7 cellular contexts compared by ENCODE assay signal in the genomic region with DNA sequence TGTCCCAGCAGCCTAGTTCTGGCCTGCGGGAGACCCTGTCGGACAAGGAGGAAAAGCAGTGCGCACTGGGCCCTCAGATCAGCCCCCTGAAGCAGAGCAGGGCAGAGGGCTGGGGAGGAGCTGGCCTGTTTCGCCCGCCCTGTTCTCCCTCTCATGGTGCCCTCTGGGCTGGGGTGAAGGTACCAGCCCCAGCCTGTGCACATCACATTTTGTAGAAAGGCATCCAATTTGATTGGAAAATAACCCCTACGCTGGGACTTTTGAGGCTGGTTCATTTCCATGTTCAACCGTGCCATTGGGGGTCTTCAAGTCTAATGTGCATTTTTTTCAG. TPM values are rescaled to one million over a fixed set of nuclear protein-coding genes. Genes with fewer than 3 reads are reported as not detected.
DNase-seq lines count a peak whose midpoint lies in the region; ATAC-seq and TF ChIP-seq lines count a peak whose summit lies in the region.

No MANE protein-coding gene starts in this region.

- H3K79me2 ChIP-seq in SU-DHL-6 (ENCODE audit: insufficient read depth, low read length) = peaks cover 39% of the 10 kb centered on the region

- H3K9me2 ChIP-seq in SU-DHL-6 (replicated peaks; ENCODE audit: insufficient read depth, low read length) = no peaks in the 10 kb centered on the region

- WGBS in heart right ventricle, 2 donors = 29 to 32% methylated on average over 7 of the region's 7 CpGs
- WGBS in spleen, 5 donors = 31 to 40% (median 31%) methylated on average over 7 of the region's 7 CpGs

- H3K27ac ChIP-seq in HEK293 (ENCODE audit: extremely low read depth, low read depth, low read length) = peak overlapping the region; percentile 61
- peak overlapping the region; percentile 52 for H3K27ac ChIP-seq in SU-DHL-6 (ENCODE audit: low read depth, low read length)
- no peak overlapping the region for H3K27ac ChIP-seq in heart right ventricle
- peak overlapping the region in 6 of 8 donors; percentile 91 to 98 (median 96) for H3K27ac ChIP-seq in spleen

- peak in 2 of 8 donors; percentile 3 to 11 for ATAC-seq in heart right ventricle
- no peak for ATAC-seq in HG02588 (IDR thresholded peaks at IDR 0.05; ENCODE audit: unreplicated experiment)

- DNase-seq in heart right ventricle = no peak
- no peak for DNase-seq in spleen
- no peak for DNase-seq in activated CD4-positive, CD25-positive, alpha-beta regulatory T cell treated with anti-CD3 and anti-CD28 coated beads, Interleukin-2, amount 50 U/mL, for 72 hours
- no peak for DNase-seq in NCI-H2171 treated with DMSO at 0.1 percent for 48 hours (lab: John Stamatoyannopoulos, UW)

- CTCF ChIA-PET in HEK293 (lab: Yijun Ruan, JAX) = interaction anchor here (0.9 kb wide), 1 partner anchor 11 kb away, joined by 4 read pairs; no protein-coding TSS in a partner anchor

- H3K4me1 ChIP-seq in HEK293 (ENCODE audit: control insufficient read depth, insufficient read depth, low read length) (no peaks in the 10 kb centered on the region), heart right ventricle (peaks cover 11 to 41% (median 39%) of the 10 kb centered on the region in 9 donors), spleen (peaks cover 23 to 49% (median 38%) of the 10 kb centered on the region in 6 donors)

- H3K36me3 ChIP-seq in HEK293 (ENCODE audit: control insufficient read depth in 2 of 2, insufficient read depth in 1 of 2, low read length in 2 of 2) (peaks cover 0 to 8% of the 10 kb centered on the region in 2 experiments; a peak in 1 of 3 replicates), SU-DHL-6 (ENCODE audit: low read length) (peaks cover 2% of the 10 kb centered on the region; the same call in 1 of the 2 replicates), heart right ventricle (no peaks in the 10 kb centered on the region), spleen (no peaks in the 10 kb centered on the region)

- peaks cover 6% of the 10 kb centered on the region; the same call in 1 of the 2 replicates for H3F3A ChIP-seq in SU-DHL-6 (ENCODE audit: insufficient read depth)

- peak overlapping the region; percentile 83 for H2AFZ ChIP-seq in SU-DHL-6 (ENCODE audit: low read depth, low read length, severe bottlenecking)

- TF ChIP-seq POLR2A in spleen (IDR thresholded peaks at IDR 0.05) = no peak

- H4K20me1 ChIP-seq in SU-DHL-6 (ENCODE audit: low read depth, low read length) = peaks cover 24% of the 10 kb centered on the region

- H3K4me3 ChIP-seq in HEK293 (ENCODE audit: low read depth, low read length) = peak overlapping the region; percentile 87
- peak overlapping the region; percentile 62 for H3K4me3 ChIP-seq in SU-DHL-6 (ENCODE audit: insufficient read depth, low read length, poor library complexity, severe bottlenecking)
- H3K4me3 ChIP-seq in heart right ventricle = peak overlapping the region in 9 of 10 donors; percentile 65 to 98 (median 82)
- peak overlapping the region; percentile 65 to 90 (median 86) for H3K4me3 ChIP-seq in spleen

- peak overlapping the region; percentile 97 for H3K9ac ChIP-seq in SU-DHL-6 (ENCODE audit: low read length)

- TF ChIP-seq CTCF in HEK293 (tag by site-specific recombination; IDR thresholded peaks at IDR 0.05) = no peak
- no peak for TF ChIP-seq CTCF in SU-DHL-6 (IDR thresholded peaks at IDR 0.05; ENCODE audit: insufficient read depth, low read length, poor library complexity, severe bottlenecking)
- no peak for TF ChIP-seq CTCF in heart right ventricle (IDR thresholded peaks at IDR 0.05)
- no peak for TF ChIP-seq CTCF in spleen (IDR thresholded peaks at IDR 0.05 in 8 of 11, conservative IDR thresholded peaks at IDR 0.05 in 3 of 11)

- H3K9me3 ChIP-seq in HEK293 (ENCODE audit: control insufficient read depth, insufficient read depth, low read depth, low read length) (no peaks in the 10 kb centered on the region), SU-DHL-6 (ENCODE audit: insufficient read depth, low read length) (no peaks in the 10 kb centered on the region), heart right ventricle (no peaks in the 10 kb centered on the region), spleen (no peaks in the 10 kb centered on the region)

- peak overlapping the region; percentile 87 for H3K4me2 ChIP-seq in SU-DHL-6 (ENCODE audit: low read depth, low read length, poor library complexity, severe bottlenecking)

- POLR2A ChIA-PET in HEK293 (lab: Yijun Ruan, JAX) = interaction anchor here (3.1 kb wide), 1 partner anchor 63 kb away, joined by 22 read pairs; a partner anchor contains a TSS

- H3K27me3 ChIP-seq in SU-DHL-6 (ENCODE audit: low read length) = no peaks in the 10 kb centered on the region
- no peaks in the 10 kb centered on the region for H3K27me3 ChIP-seq in heart right ventricle
- H3K27me3 ChIP-seq in spleen (replicated peaks in 1 of 7) = no peaks in the 10 kb centered on the region

- intact Hi-C loops in heart right ventricle (cut with DNase I) = no loop called here
- intact Hi-C loops in spleen (cut with DNase I; ENCODE audit: low total_unique reads) = no loop called here

TF ChIP-seq in HEK293, 187 proteins besides CTCF, POLR2A, EP300 and RAD21:
- TF ChIP-seq HOXC10 (CRISPR knock-in tag; IDR thresholded peaks at IDR 0.05) (no peak), ZNF600 (tag by site-specific recombination; IDR thresholded peaks at IDR 0.05) (0 out of 2 replicates have a peak, but pooled peaks have one; percentile 1)

RNA-seq across cellular contexts. Expression of a gene that starts 0.8 kb away (rescaled TPM):
- 100 to 1,000 TPM; 167 to 233 (median 191) TPM for total RNA-seq in heart right ventricle
- polyA plus RNA-seq in heart right ventricle = 100 to 1,000 TPM in 1 of 2 donors, 10 to 100 TPM in 1; 98.5 to 102 TPM
- total RNA-seq in spleen = 100 to 1,000 TPM in 6 of 7 donors, 10 to 100 TPM in 1; 87.5 to 137 (median 131) TPM
- polyA plus RNA-seq in spleen = 100 to 1,000 TPM in 1 of 3 donors, 10 to 100 TPM in 2; 79.5 to 104 (median 90.6) TPM

Comparison
In these comparisons a context has a peak if more than half of its experiments do, and no peak if none do; other contexts are left out.
1. H3K27ac ChIP-seq: peak in HEK293 (single experiment), SU-DHL-6 (single experiment) and spleen (6 of 8); none in heart right ventricle (0 of 10).
2. Peak in every context shown above with its lines, with median percentiles within 50 percentile points of each other: H3K4me3 ChIP-seq.